13 cellular contexts compared by ENCODE assay signal in genomic region chr4:127162741-127163140, GRCh38.
A peak's percentile ranks its signal among the peaks of the same experiment; 100 is the strongest.
DNase-seq lines count a peak whose midpoint lies in the region; TF ChIP-seq lines count a peak whose summit lies in the region.
"Had no signal": no experiment of that assay in that cellular context is flagged by ENCODE, and none has a peak within 500 bp of the region (broad histone marks: within the 10 kb centered on the region; RNA-seq: fewer than 3 reads in every experiment).

No MANE protein-coding gene starts in this region.

- DNase-seq in EL (peak; percentile 87), MV-4-11 (lab: John Stamatoyannopoulos, UW) (peak; percentile 97), brain pericyte (ENCODE audit: low read depth, low spot score) (peak; percentile 8), osteoblast (ENCODE audit: insufficient read length, low spot score, missing footprints) (no peak), ACHN (no peak), NCI-H82 (lab: John Stamatoyannopoulos, UW) (no peak), iPS-NIHi11 (ENCODE audit: low spot score) (no peak)
- DNase-seq in stimulated activated CD4-positive, alpha-beta T cell treated with anti-CD3 and anti-CD28 coated beads, Interleukin-4, amount 100 ng/mL, for 4 hours: no peak
- DNase-seq: activated CD8-positive, alpha-beta memory T cell treated with anti-CD3 and anti-CD28 coated beads, Interleukin-2, amount 50 U/mL, for 48 hours; H9; Karpas-422; PC-9; WERI-Rb-1 had no signal

- no peaks in the 10 kb centered on the region for H3K36me3 ChIP-seq in osteoblast (ENCODE audit: insufficient read depth, low read length)
- H3K36me3 ChIP-seq: WERI-Rb-1 had no signal

- H3K4me2 ChIP-seq in osteoblast (ENCODE audit: insufficient read depth, low read length): peak overlapping the region; percentile 10
- H3K4me2 ChIP-seq: PC-9 had no signal

- in situ Hi-C loops in ACHN (cut with HindIII; ENCODE audit: low pct_ligation_motif_present, low pct_unique_long_range_greater_than_20kb, low sequenced_read_pairs): no loop called here

- no peak for TF ChIP-seq CTCF in osteoblast (IDR thresholded peaks at IDR 0.05; ENCODE audit: extremely low read depth, low read depth, low read length)

- no peaks in the 10 kb centered on the region for H4K20me1 ChIP-seq in osteoblast (ENCODE audit: insufficient read depth, low read length)

- H3K9me3 ChIP-seq in osteoblast (ENCODE audit: low read depth, low read length): no peaks in the 10 kb centered on the region

- H3K27me3 ChIP-seq in osteoblast (ENCODE audit: insufficient read depth, low read length): no peaks in the 10 kb centered on the region

- H3K27ac ChIP-seq in osteoblast (ENCODE audit: low read depth, low read length): no peak overlapping the region
- H3K27ac ChIP-seq: PC-9, WERI-Rb-1 had no signal

- no peak overlapping the region for H3K4me3 ChIP-seq in osteoblast (ENCODE audit: insufficient read depth, low read length)
- H3K4me3 ChIP-seq: PC-9 had no signal

- H3K4me1 ChIP-seq in osteoblast (ENCODE audit: insufficient read depth, low read length): peaks cover 3% of the 10 kb centered on the region

- H3K79me2 ChIP-seq in osteoblast (ENCODE audit: insufficient read depth, low read length): no peaks in the 10 kb centered on the region

- H2AFZ ChIP-seq in osteoblast (ENCODE audit: low read length): peak overlapping the region; percentile 9
- H2AFZ ChIP-seq: PC-9 had no signal

Comparison
In these comparisons a context has a peak if more than half of its experiments do, and no peak if none do; other contexts are left out.
1. DNase-seq: peak in EL (single experiment), MV-4-11 (single experiment) and brain pericyte (single experiment); none in osteoblast (single experiment), stimulated activated CD4-positive, alpha-beta T cell treated with anti-CD3 and anti-CD28 coated beads, Interleukin-4, amount 100 ng/mL, for 4 hours (0 of 2), ACHN (single experiment), NCI-H82 (single experiment) and iPS-NIHi11 (single experiment).